8 cellular contexts compared by ENCODE assay signal in the genomic region with DNA sequence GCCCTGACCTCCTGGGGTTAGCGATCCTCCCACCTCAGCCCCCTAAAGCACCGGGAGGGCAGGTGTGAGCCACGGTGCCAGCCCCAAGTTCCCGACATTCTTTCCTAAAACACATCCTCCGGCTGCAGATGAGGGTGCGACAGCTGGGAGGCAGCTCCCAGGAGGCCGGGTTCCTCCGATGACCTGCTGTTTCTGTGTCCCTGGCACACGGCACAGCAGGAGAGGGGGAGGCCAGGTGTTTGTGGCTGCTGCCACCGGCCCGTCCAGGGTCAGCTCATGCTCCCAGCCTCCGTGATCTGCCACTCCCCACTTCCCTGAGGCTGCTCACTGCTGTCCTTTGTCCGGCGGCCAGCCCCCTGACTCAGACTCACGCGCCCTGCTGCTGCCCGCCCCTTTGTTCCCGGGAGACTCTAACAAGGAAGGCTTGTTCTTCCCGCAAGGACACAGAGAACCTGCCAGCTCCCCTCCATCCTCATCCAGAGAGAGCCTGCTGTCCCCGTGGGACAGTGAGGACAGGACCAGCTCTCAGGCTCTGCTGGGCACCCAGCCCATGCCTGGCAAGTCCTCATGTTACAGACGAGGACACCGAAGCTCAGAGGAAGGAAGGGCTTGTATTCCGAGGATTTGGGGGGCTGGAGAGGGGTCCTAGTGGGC. TPM values are rescaled to one million over a fixed set of nuclear protein-coding genes. Genes with fewer than 3 reads are reported as not detected.
DNase-seq lines count a peak whose midpoint lies in the region; ATAC-seq and TF ChIP-seq lines count a peak whose summit lies in the region.

No MANE protein-coding gene starts in this region.

- intact Hi-C loops in Panc1 (cut with micrococcal nuclease; ENCODE audit: unreplicated experiment) = no loop called here
- intact Hi-C loops in colonic mucosa (cut with DNase I) = no loop called here

- no peaks in the 10 kb centered on the region for H3K9me3 ChIP-seq in GM23248 (ENCODE audit: low read depth)
- H3K9me3 ChIP-seq in Panc1 (ENCODE audit: control insufficient read depth, insufficient read depth, low read depth, low read length) = no peaks in the 10 kb centered on the region
- H3K9me3 ChIP-seq in colonic mucosa = no peaks in the 10 kb centered on the region

- H3K27ac ChIP-seq in GM23248 (no peak overlapping the region), Panc1 (ENCODE audit: low read length) (peak overlapping the region; percentile 54), colonic mucosa (no peak overlapping the region)

- WGBS in GM23248 (ENCODE audit: low coverage in 1 of 2, low lambda C conversion rate in 2 of 2, missing lambda C conversion rate in 2 of 2), 2 experiments = 3 to 5% methylated on average over 20 to 23 of the region's 23 CpGs

- peaks cover 18% of the 10 kb centered on the region for H3F3A ChIP-seq in GM23248 (ENCODE audit: insufficient read depth)

- H3K79me2 ChIP-seq in GM23248 (ENCODE audit: insufficient read depth) = no peaks in the 10 kb centered on the region

- no TSS peak for BruUV-seq in Panc1 (replicated peaks; lab: Mats Ljungman, UMichigan)

- CTCF ChIA-PET in Panc1 (lab: Charles Lee) = no interaction called here

- no peak overlapping the region for H2AFZ ChIP-seq in GM23248

- H3K9ac ChIP-seq in GM23248 (no peak overlapping the region), colonic mucosa (ENCODE audit: low read depth in 2 of 2, low read length in 2 of 2) (no peak overlapping the region)

- H3K27me3 ChIP-seq in GM23248 (replicated peaks; ENCODE audit: insufficient read depth) (no peaks in the 10 kb centered on the region), Panc1 (ENCODE audit: control insufficient read depth, insufficient read depth, low read length) (no peaks in the 10 kb centered on the region), colonic mucosa (peaks cover 4% of the 10 kb centered on the region)

- H3K4me3 ChIP-seq in GM23248 (no peak overlapping the region), Panc1 (ENCODE audit: low read depth in 2 of 2, low read length in 2 of 2) (peak overlapping the region in 1 of 2 experiments; percentile 20; a peak in 1 of 4 replicates), colonic mucosa (no peak overlapping the region)

- no peaks in the 10 kb centered on the region; the same call in 1 of the 2 replicates for H3K9me2 ChIP-seq in GM23248 (ENCODE audit: insufficient read depth)

- H3K4me1 ChIP-seq in GM23248 (ENCODE audit: insufficient read depth) (no peaks in the 10 kb centered on the region), Panc1 (ENCODE audit: control insufficient read depth, insufficient read depth, low read length) (peaks cover 20% of the 10 kb centered on the region), colonic mucosa (peaks cover 7% of the 10 kb centered on the region)

- no peak overlapping the region for H3K4me2 ChIP-seq in GM23248 (ENCODE audit: unreplicated experiment)

- H4K20me1 ChIP-seq in GM23248 (ENCODE audit: insufficient read depth) = no peaks in the 10 kb centered on the region

- in situ Hi-C loops in GM23248 (cut with MboI) (no loop called here), Panc1 (cut with HindIII; ENCODE audit: low pct_unique_long_range_greater_than_20kb, low sequenced_read_pairs) (no loop called here)

- ATAC-seq in Panc1 (peak; percentile 24), GM19023 (IDR thresholded peaks at IDR 0.05; ENCODE audit: unreplicated experiment) (no peak)

- DNase-seq in GM23248 = peak; percentile 73
- DNase-seq in Panc1 (ENCODE audit: low read depth, low spot score) = no peak
- peak; percentile 96 for DNase-seq in globus pallidus (ENCODE audit: low spot score)
- DNase-seq in putamen (ENCODE audit: low spot score) = peak; percentile 92
- DNase-seq in central memory CD4-positive, alpha-beta T cell = no peak
- DNase-seq in colonic mucosa = no peak
- no peak for DNase-seq in AG08395 (ENCODE audit: low spot score)

- TF ChIP-seq CTCF in Panc1 (IDR thresholded peaks at IDR 0.05) (no peak), colonic mucosa (IDR thresholded peaks at IDR 0.05) (no peak)

- no peaks in the 10 kb centered on the region for H3K36me3 ChIP-seq in GM23248 (ENCODE audit: low read depth)
- H3K36me3 ChIP-seq in Panc1 (ENCODE audit: control insufficient read depth, insufficient read depth, low read length) = no peaks in the 10 kb centered on the region; the same call in 1 of the 2 replicates
- H3K36me3 ChIP-seq in colonic mucosa = no peaks in the 10 kb centered on the region

- POLR2A ChIA-PET in Panc1 (lab: Charles Lee) = no interaction called here

RNA-seq across cellular contexts. Expression of gene MADCAM1, which starts 10.6 kb away (rescaled TPM):
- total RNA-seq in GM23248 (2014; rRNA removed; shearing (Covaris generic)) = 0.54 TPM in 1 of 2 replicates, not detected in the other
- polyA plus RNA-seq in GM23248 (2016; fragmentation: Nextera tagmentation; extraction: Ambion mirVana) = 0.11 and 0.38 TPM in 2 replicates
- total RNA-seq in Panc1 (2021; ENCODE audit: unreplicated experiment) (0.54 TPM), colonic mucosa (1 to 10 TPM; 4.5 to 7.3 TPM)
- 3.6 TPM for polyA plus RNA-seq in Panc1 (2012; ENCODE audit: insufficient read length)

RNA-seq across cellular contexts. Expression of gene TPGS1, which starts 21.6 kb away (rescaled TPM):
- 60.5 and 72.2 TPM in 2 replicates for total RNA-seq in GM23248 (2014; rRNA removed; shearing (Covaris generic))
- 18.9 and 22.0 TPM in 2 replicates for polyA plus RNA-seq in GM23248 (2016; fragmentation: Nextera tagmentation; extraction: Ambion mirVana)
- 17.6 TPM for total RNA-seq in Panc1 (2021; ENCODE audit: unreplicated experiment)
- 19.7 TPM for polyA plus RNA-seq in Panc1 (2012; ENCODE audit: insufficient read length)
- 10 to 100 TPM; 13.3 to 14.4 TPM for total RNA-seq in colonic mucosa

RNA-seq across cellular contexts. Expression of gene SHC2, which starts 24.9 kb away (rescaled TPM):
- not detected in 2 replicates for total RNA-seq in GM23248 (2014; rRNA removed; shearing (Covaris generic))
- polyA plus RNA-seq in GM23248 (2016; fragmentation: Nextera tagmentation; extraction: Ambion mirVana) = not detected in 2 replicates
- total RNA-seq in Panc1 (2021; ENCODE audit: unreplicated experiment) (6.7 TPM), colonic mucosa (1 to 10 TPM; 2.7 to 9.5 TPM)
- polyA plus RNA-seq in Panc1 (2012; ENCODE audit: insufficient read length) = 26.8 TPM

RNA-seq across cellular contexts. Expression of gene CDC34, which starts 45.9 kb away (rescaled TPM):
- 43.0 and 50.8 TPM in 2 replicates for total RNA-seq in GM23248 (2014; rRNA removed; shearing (Covaris generic))
- 44.4 and 46.4 TPM in 2 replicates for polyA plus RNA-seq in GM23248 (2016; fragmentation: Nextera tagmentation; extraction: Ambion mirVana)
- total RNA-seq in Panc1 (2021; ENCODE audit: unreplicated experiment) (80.5 TPM), colonic mucosa (10 to 100 TPM; 60.7 to 93.4 TPM)
- 116 TPM for polyA plus RNA-seq in Panc1 (2012; ENCODE audit: insufficient read length)

RNA-seq across cellular contexts. Expression of gene GZMM, which starts 58.1 kb away (rescaled TPM):
- total RNA-seq in GM23248 (2014; rRNA removed; shearing (Covaris generic)) = not detected in 2 replicates
- not detected in 2 replicates for polyA plus RNA-seq in GM23248 (2016; fragmentation: Nextera tagmentation; extraction: Ambion mirVana)
- 0.69 TPM for total RNA-seq in Panc1 (2021; ENCODE audit: unreplicated experiment)
- polyA plus RNA-seq in Panc1 (2012; ENCODE audit: insufficient read length) = 1.4 TPM
- total RNA-seq in colonic mucosa = 1 to 10 TPM in 1 of 2 donors, under 1 TPM in 1; 0.61 to 1.0 TPM

Comparison
In these comparisons a context has a peak if more than half of its experiments do, and no peak if none do; other contexts are left out.
1. DNase-seq: peak in GM23248 (single experiment), globus pallidus (single experiment) and putamen (single experiment); none in Panc1 (single experiment), central memory CD4-positive, alpha-beta T cell (single experiment), colonic mucosa (single experiment) and AG08395 (single experiment).